ENCODE assay signal across 27 cellular contexts in genomic region chr17:66984730-66985129, GRCh38. TPM values are rescaled to one million over a fixed set of nuclear protein-coding genes. Genes with fewer than 3 reads are reported as not detected.
"Had no signal": no experiment of that assay in that cellular context is flagged by ENCODE, and none has a peak within 500 bp of the region (broad histone marks: within the 10 kb centered on the region; RNA-seq: fewer than 3 reads in every experiment).

No MANE protein-coding gene starts in this region.

- H3K27ac ChIP-seq: HL-60, KMS-11, RWPE1 had no signal

- H3K27ac Mint-ChIP-seq: IgD-negative memory B cell, T-cell had no signal

- H3K9me3 Mint-ChIP-seq: T-cell had no signal

- ATAC-seq: K562, Panc1, PC-3, T-cell had no signal

- H3K4me2 ChIP-seq: KMS-11, SK-N-SH had no signal

- H3K9me2 ChIP-seq: SK-N-SH had no signal

- H3K4me3 ChIP-seq: K562 had no signal

- DNase-seq: Kasumi-1, MM.1S, NCI-H1092 treated with DMSO at 0.1 percent for 48 hours, NCI-H1417, NCI-H1436 treated with DMSO at 0.1 percent for 48 hours, NCI-H1694, NCI-H187 treated with DMSO at 0.1 percent for 48 hours, NCI-H2029 treated with DMSO at 0.1 percent for 48 hours, NCI-H226, NCI-H446, NCI-H510A, NCI-H524 treated with DMSO at 0.1 percent for 48 hours, NCI-H69, NCI-H774, PC-3, SHP77, SK-N-SH, SW 1271, T-cell had no signal

- H3K9ac ChIP-seq: KMS-11, SK-N-SH had no signal

- H3K4me1 Mint-ChIP-seq: IgD-negative memory B cell had no signal

- H3K36me3 Mint-ChIP-seq: T-cell had no signal

- H3K4me3 Mint-ChIP-seq: IgD-negative memory B cell, T-cell had no signal

- H3K9me3 ChIP-seq: SK-N-SH had no signal

RNA-seq across cellular contexts. Expression of gene CACNG4, which starts 20.2 kb away (rescaled TPM):
- total RNA-seq: SK-MEL-5 had no signal
- polyA plus RNA-seq: IgD-negative memory B cell, K562 had no signal

RNA-seq across cellular contexts. Expression of gene CACNG1, which starts 59.6 kb away (rescaled TPM):
- total RNA-seq: K562, M059J, PC-3, SK-MEL-5, T-cell had no signal
- polyA plus RNA-seq: IgD-negative memory B cell, K562, SK-N-SH had no signal
